In genomic region chr1:3691421-3692204, GRCh38 we compare ENCODE assay signal across 31 cellular contexts. TPM values are rescaled to one million over a fixed set of nuclear protein-coding genes. Genes with fewer than 3 reads are reported as not detected.
DNase-seq lines count a peak whose midpoint lies in the region; ATAC-seq, FAIRE-seq and TF ChIP-seq lines count a peak whose summit lies in the region.
"Had no signal": no experiment of that assay in that cellular context is flagged by ENCODE, and none has a peak within 500 bp of the region (broad histone marks: within the 10 kb centered on the region; RNA-seq: fewer than 3 reads in every experiment).

No MANE protein-coding gene starts in this region.

- no peak for TF ChIP-seq POLR2A in GM12891 (IDR thresholded peaks at IDR 0.05; ENCODE audit: low read depth, low read length)

- no peak for TF ChIP-seq EP300 in SK-N-SH (IDR thresholded peaks at IDR 0.05; ENCODE audit: borderline replicate concordance in 1 of 2, low read depth in 1 of 2, low read length in 1 of 2)

- H4K20me1 ChIP-seq in neural progenitor cell (ENCODE audit: low read depth) (no peaks in the 10 kb centered on the region), SK-N-SH (ENCODE audit: insufficient read depth) (no peaks in the 10 kb centered on the region)

- H2AFZ ChIP-seq in neural progenitor cell (replicated peaks) (no peak overlapping the region), SK-N-SH (ENCODE audit: low read depth) (no peak overlapping the region)
- H2AFZ ChIP-seq: parathyroid adenoma had no signal

- H3K9ac ChIP-seq in neural progenitor cell (no peak overlapping the region), SK-N-SH (no peak overlapping the region)
- H3K9ac ChIP-seq: parathyroid adenoma had no signal

- TF ChIP-seq CTCF in neural progenitor cell (IDR thresholded peaks at IDR 0.05): no peak
- no peak for TF ChIP-seq CTCF in SK-N-SH (IDR thresholded peaks at IDR 0.05)

- FAIRE-seq in GM12891 (lab: Jason Lieb, UNC): peak; percentile 31
- FAIRE-seq: A549 had no signal

- no peaks in the 10 kb centered on the region for H3K9me3 Mint-ChIP-seq in neural progenitor cell
- H3K9me3 Mint-ChIP-seq: activated T-cell treated with anti-CD3 and anti-CD28 coated beads, Interleukin-2, amount 50 U/mL, for 4 hours; central memory CD8-positive, alpha-beta T cell; immature natural killer cell; natural killer cell treated with Interleukin-12 subunit alpha and Interleukin-12 subunit beta and Interleukin-15 and Interleukin-18, amount 100 ng/mL, for 72 hours had no signal

- H3K27me3 Mint-ChIP-seq in neural progenitor cell (ENCODE audit: insufficient read depth, low read depth): peaks cover 6% of the 10 kb centered on the region

- DNase-seq in NCI-H82 (lab: John Stamatoyannopoulos, UW) (peak; percentile 61), NCI-H82 treated with DMSO at 0.1 percent for 48 hours (lab: John Stamatoyannopoulos, UW; ENCODE audit: unreplicated experiment) (no peak), GM12891 (ENCODE audit: insufficient read length, low spot score) (no peak), NCI-H524 treated with DMSO at 0.1 percent for 48 hours (lab: John Stamatoyannopoulos, UW) (peak; percentile 42), neural progenitor cell (ENCODE audit: low spot score) (no peak), SK-N-SH (no peak), inferior parietal cortex (ENCODE audit: extremely low spot score) (no peak)
- DNase-seq: activated CD4-positive, alpha-beta T cell treated with anti-CD3 and anti-CD28 coated beads for 1 hour; activated CD8-positive, alpha-beta memory T cell treated with anti-CD3 and anti-CD28 coated beads for 24 hours; activated naive CD4-positive, alpha-beta T cell treated with Interleukin-2 at 50 U/mL for 16 hours; activated T-cell treated with anti-CD3 and anti-CD28 coated beads, Interleukin-2, amount 50 U/mL, for 4 hours; HCEC 1CT; immature natural killer cell; KG1; left ventricle myocardium superior; midbrain; NCI-H2029 treated with DMSO at 0.1 percent for 48 hours; NCI-H748 treated with DMSO at 0.1 percent for 48 hours; PC-3; right cardiac atrium; SHP77 treated with DMSO at 0.1 percent for 48 hours; T-helper 1 cell had no signal

- no peaks in the 10 kb centered on the region for H3K79me2 ChIP-seq in neural progenitor cell (ENCODE audit: low read depth)
- no peaks in the 10 kb centered on the region for H3K79me2 ChIP-seq in SK-N-SH (ENCODE audit: insufficient read depth)
- H3K79me2 ChIP-seq: parathyroid adenoma had no signal

- H3K36me3 ChIP-seq in neural progenitor cell (no peaks in the 10 kb centered on the region), SK-N-SH (replicated peaks in 1 of 2; ENCODE audit: control insufficient read depth in 1 of 2, insufficient read depth in 2 of 2, low read length in 1 of 2) (no peaks in the 10 kb centered on the region)
- H3K36me3 ChIP-seq: upper lobe of left lung had no signal

- peak overlapping the region; percentile 6 for H3K27ac Mint-ChIP-seq in neural progenitor cell
- H3K27ac Mint-ChIP-seq: B cell; immature natural killer cell; natural killer cell treated with Interleukin-12 subunit alpha and Interleukin-12 subunit beta and Interleukin-15 and Interleukin-18, amount 100 ng/mL, for 72 hours had no signal

- H3K27me3 ChIP-seq in neural progenitor cell (peaks cover 42% of the 10 kb centered on the region), SK-N-SH (ENCODE audit: insufficient read depth) (no peaks in the 10 kb centered on the region)
- H3K27me3 ChIP-seq: upper lobe of left lung had no signal

- no peaks in the 10 kb centered on the region for H3K9me2 ChIP-seq in SK-N-SH

- TF ChIP-seq RAD21 in SK-N-SH (IDR thresholded peaks at IDR 0.05; ENCODE audit: low read length): no peak

- H3K4me1 Mint-ChIP-seq in neural progenitor cell: peaks cover 14% of the 10 kb centered on the region
- H3K4me1 Mint-ChIP-seq: immature natural killer cell had no signal

- H3K4me3 ChIP-seq in neural progenitor cell: no peak overlapping the region
- H3K4me3 ChIP-seq in SK-N-SH (ENCODE audit: low read depth in 2 of 2, low read length in 1 of 2): no peak overlapping the region
- H3K4me3 ChIP-seq: A549, upper lobe of left lung had no signal

- peaks cover 15% of the 10 kb centered on the region for H3K4me1 ChIP-seq in neural progenitor cell
- peaks cover 0 to 14% of the 10 kb centered on the region in 2 experiments; a peak in 1 of 4 replicates for H3K4me1 ChIP-seq in SK-N-SH (ENCODE audit: control insufficient read depth in 1 of 2, insufficient read depth in 2 of 2, low read depth in 1 of 2, low read length in 1 of 2)
- H3K4me1 ChIP-seq: A549, parathyroid adenoma had no signal

- H3K27ac ChIP-seq in neural progenitor cell (no peak overlapping the region), SK-N-SH (ENCODE audit: low read depth in 2 of 2, low read length in 1 of 2) (no peak overlapping the region)
- H3K27ac ChIP-seq: A549, epithelial cell of prostate, parathyroid adenoma, upper lobe of left lung had no signal

- CTCF ChIA-PET in SK-N-SH (lab: Yijun Ruan, JAX): interaction anchor here (0.7 to 3.6 kb wide), 3 partner anchors 14 to 125 kb away, joined by 3 to 14 read pairs (median 3); no protein-coding TSS in a partner anchor

- ATAC-seq in HG03159 (IDR thresholded peaks at IDR 0.05; ENCODE audit: unreplicated experiment): no peak
- ATAC-seq: A549; activated T-cell treated with anti-CD3 and anti-CD28 coated beads, Interleukin-2, amount 50 U/mL, for 4 hours; left ventricle myocardium superior; natural killer cell treated with Interleukin-12 subunit alpha and Interleukin-12 subunit beta and Interleukin-15 and Interleukin-18, amount 100 ng/mL, for 72 hours; PC-3 had no signal

- 68% methylated on average over 17 of the region's 24 CpGs for WGBS in SK-N-SH (ENCODE audit: low lambda C conversion rate)

- no peaks in the 10 kb centered on the region for H3K36me3 Mint-ChIP-seq in neural progenitor cell
- H3K36me3 Mint-ChIP-seq: immature natural killer cell; natural killer cell treated with Interleukin-12 subunit alpha and Interleukin-12 subunit beta and Interleukin-15 and Interleukin-18, amount 100 ng/mL, for 72 hours had no signal

- peak overlapping the region; percentile 17 for H3K4me3 Mint-ChIP-seq in neural progenitor cell
- H3K4me3 Mint-ChIP-seq: activated T-cell treated with anti-CD3 and anti-CD28 coated beads, Interleukin-2, amount 50 U/mL, for 4 hours; B cell; central memory CD8-positive, alpha-beta T cell; natural killer cell treated with Interleukin-12 subunit alpha and Interleukin-12 subunit beta and Interleukin-15 and Interleukin-18, amount 100 ng/mL, for 72 hours had no signal

- POLR2A ChIA-PET in SK-N-SH (lab: Yijun Ruan, JAX): no interaction called here

- H3F3A ChIP-seq in neural progenitor cell (ENCODE audit: low read depth) (no peaks in the 10 kb centered on the region), SK-N-SH (replicated peaks; ENCODE audit: insufficient read depth) (no peaks in the 10 kb centered on the region)

- no peaks in the 10 kb centered on the region for H3K9me3 ChIP-seq in neural progenitor cell (ENCODE audit: low read depth)
- H3K9me3 ChIP-seq in SK-N-SH: no peaks in the 10 kb centered on the region
- H3K9me3 ChIP-seq: A549, upper lobe of left lung had no signal

- H3K4me2 ChIP-seq in neural progenitor cell (no peak overlapping the region), SK-N-SH (no peak overlapping the region)
- H3K4me2 ChIP-seq: A549 had no signal

TF ChIP-seq in GM12891, 5 proteins besides CTCF, POLR2A, EP300 and RAD21:
- TF ChIP-seq PAX5 (IDR thresholded peaks at IDR 0.05; ENCODE audit: insufficient read depth, low read length, severe bottlenecking): no peak
- no peak for TF ChIP-seq POU2F2 (IDR thresholded peaks at IDR 0.05; ENCODE audit: low read depth, low read length)
- no peak for TF ChIP-seq SPI1 (IDR thresholded peaks at IDR 0.05; ENCODE audit: low read depth, low read length)
- no peak for TF ChIP-seq TAF1 (IDR thresholded peaks at IDR 0.05; ENCODE audit: low read depth, low read length)

TF ChIP-seq in SK-N-SH, 30 proteins besides CTCF, POLR2A, EP300 and RAD21:
- TF ChIP-seq MXI1 (IDR thresholded peaks at IDR 0.05; ENCODE audit: low read depth, low read length) (no peak), RCOR1 (IDR thresholded peaks at IDR 0.05; ENCODE audit: low read length) (no peak), NRF1 (IDR thresholded peaks at IDR 0.05; ENCODE audit: low read depth, low read length) (no peak), CHD2 (IDR thresholded peaks at IDR 0.05; ENCODE audit: low read length, partially characterized antibody) (no peak), FOSL2 (IDR thresholded peaks at IDR 0.05; ENCODE audit: borderline replicate concordance, low read depth) (no peak), PBX3 (IDR thresholded peaks at IDR 0.05) (no peak), FOXJ3 (CRISPR knock-in tag; IDR thresholded peaks at IDR 0.05) (no peak)
- TF ChIP-seq, protein P1, sequence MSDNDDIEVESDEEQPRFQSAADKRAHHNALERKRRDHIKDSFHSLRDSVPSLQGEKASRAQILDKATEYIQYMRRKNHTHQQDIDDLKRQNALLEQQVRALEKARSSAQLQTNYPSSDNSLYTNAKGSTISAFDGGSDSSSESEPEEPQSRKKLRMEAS (IDR thresholded peaks at IDR 0.05; ENCODE audit: low read depth): no peak

RNA-seq across cellular contexts. Expression of gene TP73, which starts 39.3 kb away (rescaled TPM):
- 8.8 TPM for polyA plus RNA-seq in GM12891 (2012; ENCODE audit: low read depth, missing spikeins)
- 0.31 TPM in 1 of 2 replicates, not detected in the other for total RNA-seq in neural progenitor cell (ENCODE audit: low replicate concordance)
- polyA plus RNA-seq in SK-N-SH (2012; rRNA removed): 0.21 and 0.64 TPM in 2 replicates
- polyA plus RNA-seq in SK-N-SH (2012; cell fraction: cytosol; rRNA removed): 0.28 and 0.41 TPM in 2 replicates
- 1.4 and 1.8 TPM in 2 replicates for polyA plus RNA-seq in SK-N-SH (2012; cell fraction: nucleus; rRNA removed)
- total RNA-seq: fibroblast of villous mesenchyme had no signal
- polyA plus RNA-seq: immature natural killer cell had no signal

RNA-seq across cellular contexts. Expression of gene WRAP73, which starts 41.7 kb away (rescaled TPM):
- polyA plus RNA-seq in GM12891 (2012; ENCODE audit: low read depth, missing spikeins): 23.5 TPM
- 12.0 and 18.8 TPM in 2 replicates for total RNA-seq in neural progenitor cell (ENCODE audit: low replicate concordance)
- polyA plus RNA-seq in SK-N-SH (2012; rRNA removed): 61.9 and 67.8 TPM in 2 replicates
- polyA plus RNA-seq in SK-N-SH (2012; cell fraction: cytosol; rRNA removed): 33.1 and 45.1 TPM in 2 replicates
- 172 and 188 TPM in 2 replicates for polyA plus RNA-seq in SK-N-SH (2012; cell fraction: nucleus; rRNA removed)

Comparison
In these comparisons a context has a peak if more than half of its experiments do, and no peak if none do; other contexts are left out.
1. DNase-seq: peak in NCI-H82 (single experiment) and NCI-H524 treated with DMSO at 0.1 percent for 48 hours (single experiment); none in NCI-H82 treated with DMSO at 0.1 percent for 48 hours (single experiment), GM12891 (single experiment), neural progenitor cell (single experiment), SK-N-SH (single experiment) and inferior parietal cortex (single experiment).